In genomic region chr5:79236970-79237734, GRCh38 we compare ENCODE assay signal across 8 cellular contexts. TPM values are rescaled to one million over a fixed set of nuclear protein-coding genes. Genes with fewer than 3 reads are reported as not detected.
A peak's percentile ranks its signal among the peaks of the same experiment; 100 is the strongest.
DNase-seq lines count a peak whose midpoint lies in the region; ATAC-seq and TF ChIP-seq lines count a peak whose summit lies in the region.

No MANE protein-coding gene starts in this region.

- no peak for TF ChIP-seq POLR2A in ovary (IDR thresholded peaks at IDR 0.05)

- H3K27me3 ChIP-seq in PC-9 (ENCODE audit: insufficient read depth, low read depth) (no peaks in the 10 kb centered on the region), ovary (no peaks in the 10 kb centered on the region), aorta (ENCODE audit: control insufficient read depth in 1 of 2, insufficient read depth in 2 of 2, low read length in 1 of 2) (no peaks in the 10 kb centered on the region)

- H3K27ac ChIP-seq in PC-9 (peak overlapping the region; percentile 92), ovary (peak overlapping the region; percentile 94 to 96), aorta (ENCODE audit: low read depth in 1 of 2, low read length in 2 of 2) (peak overlapping the region in 1 of 2 donors; percentile 68)

- POLR2A ChIA-PET in PC-9 (lab: Charles Lee; ENCODE audit: unreplicated experiment), result interaction anchor here (0.6 kb wide), 1 partner anchor 93 kb away, joined by 3 read pairs; no protein-coding TSS in a partner anchor

- CTCF ChIA-PET in PC-9 (lab: Charles Lee), result interaction anchor here (0.5 to 0.9 kb wide), 4 partner anchors 37 to 104 kb away, joined by 3 to 4 read pairs (median 3); no protein-coding TSS in a partner anchor

- H4K20me1 ChIP-seq in PC-9 (ENCODE audit: insufficient read depth), result peaks cover 38% of the 10 kb centered on the region

- H3K36me3 ChIP-seq in PC-9 (ENCODE audit: low read depth) (no peaks in the 10 kb centered on the region), ovary (no peaks in the 10 kb centered on the region), aorta (ENCODE audit: control insufficient read depth in 1 of 2, insufficient read depth in 2 of 2, low read length in 1 of 2) (no peaks in the 10 kb centered on the region)

- no TSS peak for BruUV-seq in PC-9 (replicated peaks; lab: Mats Ljungman, UMichigan)

- H3K9me3 ChIP-seq in PC-9 (ENCODE audit: insufficient read depth, low read depth) (no peaks in the 10 kb centered on the region), ovary (no peaks in the 10 kb centered on the region), aorta (ENCODE audit: control insufficient read depth, low read length) (no peaks in the 10 kb centered on the region)

- peaks cover 28% of the 10 kb centered on the region for H3K4me1 ChIP-seq in PC-9 (replicated peaks; ENCODE audit: insufficient read depth)
- peaks cover 2% of the 10 kb centered on the region for H3K4me1 ChIP-seq in ovary (ENCODE audit: insufficient read depth)
- no peaks in the 10 kb centered on the region for H3K4me1 ChIP-seq in aorta (ENCODE audit: control insufficient read depth in 1 of 2, insufficient read depth in 2 of 2, low read length in 2 of 2)

- no peak for TF ChIP-seq CTCF in PC-9 (conservative IDR thresholded peaks at IDR 0.05)
- no peak for TF ChIP-seq CTCF in ovary (IDR thresholded peaks at IDR 0.05)

- H3F3A ChIP-seq in PC-9 (ENCODE audit: insufficient read depth, low read depth), result no peaks in the 10 kb centered on the region; the same call in 1 of the 2 replicates

- H2AFZ ChIP-seq in PC-9, result peak overlapping the region; percentile 87

- intact Hi-C loops in Right ventricle myocardium inferior (cut with DNase I), result loop anchor here (5.0 kb wide), 1 partner anchor 275 kb away; the partner anchor contains the start of gene HOMER1
- intact Hi-C loops in cardiac septum (cut with DNase I), result loop anchor here (5.0 kb wide), 2 partner anchors 225 to 275 kb away; partner anchors contain the start of gene HOMER1
- intact Hi-C loops in PC-9 (cut with micrococcal nuclease; ENCODE audit: unreplicated experiment), result loop anchor here (5.0 kb wide), 1 partner anchor 55 kb away; no protein-coding TSS in a partner anchor
- intact Hi-C loops in ovary (cut with DNase I), result loop anchor here in 1 of 4 donors (5.0 kb wide), 1 partner anchor 1170 kb away; the partner anchor contains the start of gene ZFYVE16
- intact Hi-C loops in aorta (cut with DNase I), result no loop called here

- peak overlapping the region; percentile 89 for H3K4me2 ChIP-seq in PC-9

- H3K79me2 ChIP-seq in PC-9 (ENCODE audit: low read depth), result peaks cover 73% of the 10 kb centered on the region

- no peak for TF ChIP-seq EP300 in ovary (IDR thresholded peaks at IDR 0.05)

- H3K4me3 ChIP-seq in PC-9 (peak overlapping the region; percentile 72), ovary (peak overlapping the region; percentile 59), aorta (ENCODE audit: low read length in 2 of 2) (peak overlapping the region; percentile 85 to 95)

- ATAC-seq in Right ventricle myocardium inferior, result peak; percentile 22
- peak; percentile 35 for ATAC-seq in HG03196 (IDR thresholded peaks at IDR 0.05; ENCODE audit: unreplicated experiment)
- ATAC-seq in aorta (ENCODE audit: low FRiP score), result peak; percentile 65

- DNase-seq in Right ventricle myocardium inferior (ENCODE audit: missing footprints) (no peak), cardiac septum (ENCODE audit: low spot score) (no peak), PC-9 (peak; percentile 35 to 56), glomerular visceral epithelial cell (ENCODE audit: extremely low spot score) (peak; percentile 64), ovary (peak; percentile 48 to 75 (median 64)), aorta (peak in 1 of 2 donors; percentile 57)
- DNase-seq in activated naive CD4-positive, alpha-beta T cell (lab: John Stamatoyannopoulos, UW), result peak; percentile 3 to 18 (median 13)

- WGBS in ovary, 3 donors, result 0 to 1% (median 0%) methylated on average over 44 to 61 of the region's 61 CpGs
- WGBS in aorta, 2 donors, result 0 to 1% methylated on average over 61 of the region's 61 CpGs

- no peaks in the 10 kb centered on the region for H3K9me2 ChIP-seq in PC-9 (ENCODE audit: insufficient read depth)

RNA-seq across cellular contexts. Expression of gene JMY, which starts 1.2 kb away (rescaled TPM):
- 9.0 TPM for total RNA-seq in Right ventricle myocardium inferior
- 10.3 TPM for total RNA-seq in cardiac septum
- total RNA-seq in PC-9 (2021), result 9.9 and 11.7 TPM in 2 replicates
- total RNA-seq in ovary, result 10 to 100 TPM; 16.4 to 30.3 (median 22.1) TPM
- polyA plus RNA-seq in ovary, result 10 to 100 TPM in 1 of 2 donors, 1 to 10 TPM in 1; 9.9 to 10.7 TPM
- total RNA-seq in aorta, result 10 to 100 TPM in 1 of 2 donors, 1 to 10 TPM in 1; 9.9 to 14.1 TPM
- polyA plus RNA-seq in aorta, result 1 to 10 TPM; 3.0 to 6.7 TPM

Comparison
In these comparisons a context has a peak if more than half of its experiments do, and no peak if none do; other contexts are left out.
1. DNase-seq: peak in PC-9 (2 of 2), activated naive CD4-positive, alpha-beta T cell (4 of 4), glomerular visceral epithelial cell (single experiment) and ovary (5 of 5); none in Right ventricle myocardium inferior (single experiment) and cardiac septum (single experiment).
2. intact Hi-C loops: an anchor here in Right ventricle myocardium inferior (5.0 kb wide), cardiac septum (5.0 kb wide) and PC-9 (5.0 kb wide); none called in aorta.
3. Peak in every context shown above with its lines, with median percentiles within 50 percentile points of each other: ATAC-seq and H3K4me3 ChIP-seq.